In genomic region chr19:13005861-13006370, GRCh38 we compare ENCODE assay signal across 25 cellular contexts. TPM values are rescaled to one million over a fixed set of nuclear protein-coding genes. Genes with fewer than 3 reads are reported as not detected.
A peak's percentile ranks its signal among the peaks of the same experiment; 100 is the strongest.
DNase-seq lines count a peak whose midpoint lies in the region; ATAC-seq and TF ChIP-seq lines count a peak whose summit lies in the region.
"Had no signal": no experiment of that assay in that cellular context is flagged by ENCODE, and none has a peak within 500 bp of the region (broad histone marks: within the 10 kb centered on the region; RNA-seq: fewer than 3 reads in every experiment).

No MANE protein-coding gene starts in this region.

- TF ChIP-seq POLR2A in esophagus squamous epithelium (IDR thresholded peaks at IDR 0.05): no peak
- no peak for TF ChIP-seq POLR2A in stomach (IDR thresholded peaks at IDR 0.05)

- no peak overlapping the region for H3K27ac ChIP-seq in BLaER1
- H3K27ac ChIP-seq in esophagus squamous epithelium: peak overlapping the region; percentile 90 to 98 (median 92)
- H3K27ac ChIP-seq in stomach: peak overlapping the region; percentile 59 to 94 (median 90)
- H3K27ac ChIP-seq: brain microvascular endothelial cell, parathyroid adenoma had no signal

- peaks cover 56% of the 10 kb centered on the region for H3K4me1 ChIP-seq in BLaER1
- H3K4me1 ChIP-seq in esophagus squamous epithelium: peaks cover 87 to 100% (median 96%) of the 10 kb centered on the region in 3 donors
- peaks cover 99 to 100% (median 100%) of the 10 kb centered on the region in 4 donors for H3K4me1 ChIP-seq in stomach
- H3K4me1 ChIP-seq: parathyroid adenoma had no signal

- no peak overlapping the region for H3K9ac ChIP-seq in BLaER1
- H3K9ac ChIP-seq: parathyroid adenoma had no signal

- H3K4me3 ChIP-seq in BLaER1 (no peak overlapping the region), LNCaP clone FGC (ENCODE audit: low read depth, low read length) (no peak overlapping the region), esophagus squamous epithelium (peak overlapping the region in 2 of 4 donors; percentile 21 to 37), stomach (peak overlapping the region in 1 of 4 donors; percentile 23)
- H3K4me3 ChIP-seq: GM23338, smooth muscle cell had no signal

- WGBS in esophagus squamous epithelium, 2 donors: 41 to 50% methylated on average over 1 to 6 of the region's 12 CpGs
- 28 to 50% (median 40%) methylated on average over 8 to 12 of the region's 12 CpGs for WGBS in stomach, 5 donors

- no peak for TF ChIP-seq EP300 in stomach (IDR thresholded peaks at IDR 0.05)

- H4K20me1 ChIP-seq in BLaER1: peaks cover 97% of the 10 kb centered on the region

- intact Hi-C loops in esophagus squamous epithelium (cut with DNase I) (no loop called here), stomach (cut with DNase I; ENCODE audit: low total_unique reads) (no loop called here)

- peak overlapping the region; percentile 65 for H3K4me2 ChIP-seq in BLaER1
- H3K4me2 ChIP-seq: GM23338, smooth muscle cell had no signal

- H3K36me3 ChIP-seq in BLaER1 (peaks cover 11% of the 10 kb centered on the region), esophagus squamous epithelium (peaks cover 0 to 5% (median 0%) of the 10 kb centered on the region in 3 donors), stomach (no peaks in the 10 kb centered on the region)
- H3K36me3 ChIP-seq: brain microvascular endothelial cell had no signal

- 0 out of 2 replicates have a peak, but pooled peaks have one; percentile 15 for TF ChIP-seq CTCF in LNCaP clone FGC (IDR thresholded peaks at IDR 0.05; ENCODE audit: control insufficient read depth, extremely low read depth, insufficient read depth)
- no peak for TF ChIP-seq CTCF in esophagus squamous epithelium (IDR thresholded peaks at IDR 0.05)
- no peak for TF ChIP-seq CTCF in stomach (IDR thresholded peaks at IDR 0.05)

- no peak for DNase-seq in LNCaP clone FGC (ENCODE audit: low read depth)
- DNase-seq in esophagus squamous epithelium (lab: John Stamatoyannopoulos, UW): no peak
- no peak for DNase-seq in stomach
- DNase-seq in islet precursor cell: no peak
- DNase-seq in NCI-H2227 (lab: John Stamatoyannopoulos, UW; ENCODE audit: unreplicated experiment): no peak
- no peak for DNase-seq in GOT3 (lab: John Stamatoyannopoulos, UW)
- DNase-seq: activated CD4-positive, CD25-positive, alpha-beta regulatory T cell treated with anti-CD3 and anti-CD28 coated beads, Interleukin-2, amount 50 U/mL, for 72 hours; brain microvascular endothelial cell; IMR-90; mesenchymal stem cell; natural killer cell; NCI-H2029; NCI-H524 treated with DMSO at 0.1 percent for 48 hours; stimulated activated CD4-positive, alpha-beta T cell treated with anti-CD3 and anti-CD28 coated beads, Interleukin-4, amount 100 ng/mL, for 4 hours; T-helper 9 cell had no signal

- peaks cover 30% of the 10 kb centered on the region for H3K27me3 ChIP-seq in BLaER1
- H3K27me3 ChIP-seq in esophagus squamous epithelium: peaks cover 0 to 15% (median 0%) of the 10 kb centered on the region in 4 donors
- peaks cover 0 to 21% (median 4%) of the 10 kb centered on the region in 3 donors for H3K27me3 ChIP-seq in stomach

- no peaks in the 10 kb centered on the region for H3K9me3 ChIP-seq in BLaER1
- H3K9me3 ChIP-seq in esophagus squamous epithelium: no peaks in the 10 kb centered on the region
- H3K9me3 ChIP-seq in stomach: no peaks in the 10 kb centered on the region

- ATAC-seq in HG03280 (IDR thresholded peaks at IDR 0.05; ENCODE audit: unreplicated experiment): no peak
- ATAC-seq: GM23338, natural killer cell had no signal

RNA-seq across cellular contexts. Expression of gene NFIX, which starts 10.6 kb away (rescaled TPM):
- total RNA-seq in esophagus squamous epithelium: 10 to 100 TPM; 32.3 to 81.2 (median 51.6) TPM
- 100 to 1,000 TPM in 1 of 5 donors, 10 to 100 TPM in 4; 14.0 to 183 (median 63.3) TPM for total RNA-seq in stomach
- polyA plus RNA-seq in stomach: 10 to 100 TPM; 11.5 to 45.0 (median 30.2) TPM
- total RNA-seq: epithelial cell of proximal tubule had no signal

RNA-seq across cellular contexts. Expression of gene DAND5, which starts 36.5 kb away (rescaled TPM):
- total RNA-seq in esophagus squamous epithelium (not detected), stomach (under 1 TPM in 1 of 5 donors, not detected in 4; 0.58 TPM)
- polyA plus RNA-seq in stomach: under 1 TPM in 2 of 3 donors, not detected in 1; 0.12 to 0.13 TPM
- total RNA-seq: activated CD8-positive, alpha-beta memory T cell treated with anti-CD3 and anti-CD28 coated beads for 36 hours; Daoy; IMR-90; natural killer cell; SK-MEL-5; smooth muscle cell; ureter had no signal
- polyA plus RNA-seq: smooth muscle cell had no signal

RNA-seq across cellular contexts. Expression of gene GADD45GIP1, which starts 48.9 kb away (rescaled TPM):
- total RNA-seq in esophagus squamous epithelium: 10 to 100 TPM; 34.4 to 59.7 (median 44.9) TPM
- 10 to 100 TPM in 4 of 5 donors, 1 to 10 TPM in 1; 1.8 to 93.3 (median 25.9) TPM for total RNA-seq in stomach
- 10 to 100 TPM; 59.0 to 75.4 (median 61.8) TPM for polyA plus RNA-seq in stomach
